2 cellular contexts compared by ENCODE assay signal in the genomic region with DNA sequence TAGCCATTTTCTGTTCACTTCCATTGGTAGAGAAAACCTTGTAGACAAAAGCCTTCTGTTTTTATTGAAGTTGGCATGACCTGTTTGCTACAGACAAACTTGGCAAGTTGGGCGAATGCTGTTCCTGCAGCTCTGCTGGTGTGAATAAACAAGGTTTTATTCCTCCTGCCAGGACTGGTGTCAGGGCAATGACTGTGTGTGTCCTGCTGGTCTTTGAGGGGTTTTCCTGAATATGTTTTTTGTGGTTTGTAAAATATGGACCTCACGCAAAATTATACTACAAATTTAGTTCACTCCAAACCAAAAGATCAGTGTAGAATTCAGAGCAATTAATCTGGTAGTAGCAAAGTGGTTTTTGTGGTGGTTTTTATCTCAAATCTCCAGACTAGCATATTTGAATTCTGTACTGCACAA.
A peak's percentile ranks its signal among the peaks of the same experiment; 100 is the strongest.
TF ChIP-seq lines count a peak whose summit lies in the region.

No MANE protein-coding gene starts in this region.

TF ChIP-seq in liver, 16 proteins besides CTCF, POLR2A, EP300 and RAD21 (continued from another document):
- TF ChIP-seq, protein P1, sequence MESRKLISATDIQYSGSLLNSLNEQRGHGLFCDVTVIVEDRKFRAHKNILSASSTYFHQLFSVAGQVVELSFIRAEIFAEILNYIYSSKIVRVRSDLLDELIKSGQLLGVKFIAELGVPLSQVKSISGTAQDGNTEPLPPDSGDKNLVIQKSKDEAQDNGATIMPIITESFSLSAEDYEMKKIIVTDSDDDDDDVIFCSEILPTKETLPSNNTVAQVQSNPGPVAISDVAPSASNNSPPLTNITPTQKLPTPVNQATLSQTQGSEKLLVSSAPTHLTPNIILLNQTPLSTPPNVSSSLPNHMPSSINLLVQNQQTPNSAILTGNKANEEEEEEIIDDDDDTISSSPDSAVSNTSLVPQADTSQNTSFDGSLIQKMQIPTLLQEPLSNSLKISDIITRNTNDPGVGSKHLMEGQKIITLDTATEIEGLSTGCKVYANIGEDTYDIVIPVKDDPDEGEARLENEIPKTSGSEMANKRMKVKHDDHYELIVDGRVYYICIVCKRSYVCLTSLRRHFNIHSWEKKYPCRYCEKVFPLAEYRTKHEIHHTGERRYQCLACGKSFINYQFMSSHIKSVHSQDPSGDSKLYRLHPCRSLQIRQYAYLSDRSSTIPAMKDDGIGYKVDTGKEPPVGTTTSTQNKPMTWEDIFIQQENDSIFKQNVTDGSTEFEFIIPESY (IDR thresholded peaks at IDR 0.05): peak; percentile 38
- TF ChIP-seq, protein P2, sequence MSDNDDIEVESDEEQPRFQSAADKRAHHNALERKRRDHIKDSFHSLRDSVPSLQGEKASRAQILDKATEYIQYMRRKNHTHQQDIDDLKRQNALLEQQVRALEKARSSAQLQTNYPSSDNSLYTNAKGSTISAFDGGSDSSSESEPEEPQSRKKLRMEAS (IDR thresholded peaks at IDR 0.05): no peak
- TF ChIP-seq SP1 (IDR thresholded peaks at IDR 0.05) (peak; percentile 48), YY1 (IDR thresholded peaks at IDR 0.05) (peak; percentile 84)

TF ChIP-seq in GM23338, 12 proteins besides CTCF, POLR2A, EP300 and RAD21:
- TF ChIP-seq, protein P3, sequence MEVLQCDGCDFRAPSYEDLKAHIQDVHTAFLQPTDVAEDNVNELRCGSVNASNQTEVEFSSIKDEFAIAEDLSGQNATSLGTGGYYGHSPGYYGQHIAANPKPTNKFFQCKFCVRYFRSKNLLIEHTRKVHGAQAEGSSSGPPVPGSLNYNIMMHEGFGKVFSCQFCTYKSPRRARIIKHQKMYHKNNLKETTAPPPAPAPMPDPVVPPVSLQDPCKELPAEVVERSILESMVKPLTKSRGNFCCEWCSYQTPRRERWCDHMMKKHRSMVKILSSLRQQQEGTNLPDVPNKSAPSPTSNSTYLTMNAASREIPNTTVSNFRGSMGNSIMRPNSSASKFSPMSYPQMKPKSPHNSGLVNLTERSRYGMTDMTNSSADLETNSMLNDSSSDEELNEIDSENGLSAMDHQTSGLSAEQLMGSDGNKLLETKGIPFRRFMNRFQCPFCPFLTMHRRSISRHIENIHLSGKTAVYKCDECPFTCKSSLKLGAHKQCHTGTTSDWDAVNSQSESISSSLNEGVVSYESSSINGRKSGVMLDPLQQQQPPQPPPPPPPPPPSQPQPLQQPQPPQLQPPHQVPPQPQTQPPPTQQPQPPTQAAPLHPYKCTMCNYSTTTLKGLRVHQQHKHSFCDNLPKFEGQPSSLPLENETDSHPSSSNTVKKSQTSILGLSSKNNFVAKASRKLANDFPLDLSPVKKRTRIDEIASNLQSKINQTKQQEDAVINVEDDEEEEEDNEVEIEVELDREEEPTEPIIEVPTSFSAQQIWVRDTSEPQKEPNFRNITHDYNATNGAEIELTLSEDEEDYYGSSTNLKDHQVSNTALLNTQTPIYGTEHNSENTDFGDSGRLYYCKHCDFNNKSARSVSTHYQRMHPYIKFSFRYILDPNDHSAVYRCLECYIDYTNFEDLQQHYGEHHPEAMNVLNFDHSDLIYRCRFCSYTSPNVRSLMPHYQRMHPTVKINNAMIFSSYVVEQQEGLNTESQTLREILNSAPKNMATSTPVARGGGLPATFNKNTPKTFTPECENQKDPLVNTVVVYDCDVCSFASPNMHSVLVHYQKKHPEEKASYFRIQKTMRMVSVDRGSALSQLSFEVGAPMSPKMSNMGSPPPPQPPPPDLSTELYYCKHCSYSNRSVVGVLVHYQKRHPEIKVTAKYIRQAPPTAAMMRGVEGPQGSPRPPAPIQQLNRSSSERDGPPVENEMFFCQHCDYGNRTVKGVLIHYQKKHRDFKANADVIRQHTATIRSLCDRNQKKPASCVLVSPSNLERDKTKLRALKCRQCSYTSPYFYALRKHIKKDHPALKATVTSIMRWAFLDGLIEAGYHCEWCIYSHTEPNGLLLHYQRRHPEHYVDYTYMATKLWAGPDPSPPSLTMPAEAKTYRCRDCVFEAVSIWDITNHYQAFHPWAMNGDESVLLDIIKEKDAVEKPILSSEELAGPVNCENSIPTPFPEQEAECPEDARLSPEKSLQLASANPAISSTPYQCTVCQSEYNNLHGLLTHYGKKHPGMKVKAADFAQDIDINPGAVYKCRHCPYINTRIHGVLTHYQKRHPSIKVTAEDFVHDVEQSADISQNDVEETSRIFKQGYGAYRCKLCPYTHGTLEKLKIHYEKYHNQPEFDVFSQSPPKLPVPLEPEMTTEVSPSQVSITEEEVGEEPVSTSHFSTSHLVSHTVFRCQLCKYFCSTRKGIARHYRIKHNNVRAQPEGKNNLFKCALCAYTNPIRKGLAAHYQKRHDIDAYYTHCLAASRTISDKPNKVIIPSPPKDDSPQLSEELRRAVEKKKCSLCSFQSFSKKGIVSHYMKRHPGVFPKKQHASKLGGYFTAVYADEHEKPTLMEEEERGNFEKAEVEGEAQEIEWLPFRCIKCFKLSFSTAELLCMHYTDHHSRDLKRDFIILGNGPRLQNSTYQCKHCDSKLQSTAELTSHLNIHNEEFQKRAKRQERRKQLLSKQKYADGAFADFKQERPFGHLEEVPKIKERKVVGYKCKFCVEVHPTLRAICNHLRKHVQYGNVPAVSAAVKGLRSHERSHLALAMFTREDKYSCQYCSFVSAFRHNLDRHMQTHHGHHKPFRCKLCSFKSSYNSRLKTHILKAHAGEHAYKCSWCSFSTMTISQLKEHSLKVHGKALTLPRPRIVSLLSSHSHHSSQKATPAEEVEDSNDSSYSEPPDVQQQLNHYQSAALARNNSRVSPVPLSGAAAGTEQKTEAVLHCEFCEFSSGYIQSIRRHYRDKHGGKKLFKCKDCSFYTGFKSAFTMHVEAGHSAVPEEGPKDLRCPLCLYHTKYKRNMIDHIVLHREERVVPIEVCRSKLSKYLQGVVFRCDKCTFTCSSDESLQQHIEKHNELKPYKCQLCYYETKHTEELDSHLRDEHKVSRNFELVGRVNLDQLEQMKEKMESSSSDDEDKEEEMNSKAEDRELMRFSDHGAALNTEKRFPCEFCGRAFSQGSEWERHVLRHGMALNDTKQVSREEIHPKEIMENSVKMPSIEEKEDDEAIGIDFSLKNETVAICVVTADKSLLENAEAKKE (CRISPR knock-in tag; IDR thresholded peaks at IDR 0.05): no peak
- TF ChIP-seq EZH2 (IDR thresholded peaks at IDR 0.05; ENCODE audit: low read depth, unreplicated experiment) (no peak), NANOG (IDR thresholded peaks at IDR 0.05; ENCODE audit: borderline replicate concordance) (no peak), POLR2AphosphoS5 (IDR thresholded peaks at IDR 0.05; ENCODE audit: low read depth) (no peak), JUNB (IDR thresholded peaks at IDR 0.05; ENCODE audit: unreplicated experiment) (no peak), STAT1 (IDR thresholded peaks at IDR 0.05; ENCODE audit: unreplicated experiment) (no peak)
TF ChIP-seq in GM23338: peak in this region for 0.
